In genomic region chr12:74646831-74647230, GRCh38 we compare ENCODE assay signal across 9 cellular contexts.
DNase-seq lines count a peak whose midpoint lies in the region; ATAC-seq and TF ChIP-seq lines count a peak whose summit lies in the region.
"Had no signal": no experiment of that assay in that cellular context is flagged by ENCODE, and none has a peak within 500 bp of the region (broad histone marks: within the 10 kb centered on the region; RNA-seq: fewer than 3 reads in every experiment).

No MANE protein-coding gene starts in this region.

- DNase-seq in GM13977 (ENCODE audit: low spot score) (no peak), NCI-H2029 treated with DMSO at 0.1 percent for 48 hours (lab: John Stamatoyannopoulos, UW) (peak; percentile 67), WERI-Rb-1 (no peak), epidermal melanocyte (ENCODE audit: insufficient read length, low spot score) (no peak)
- DNase-seq in effector memory CD4-positive, alpha-beta T cell: no peak
- DNase-seq: aorta had no signal

- no peak overlapping the region for H3K9ac ChIP-seq in neural cell (ENCODE audit: low read length)

- H3K9me3 ChIP-seq in WERI-Rb-1 (ENCODE audit: severe bottlenecking) (peaks cover 3% of the 10 kb centered on the region), neural cell (ENCODE audit: low read length) (no peaks in the 10 kb centered on the region)
- H3K9me3 ChIP-seq in effector memory CD4-positive, alpha-beta T cell (ENCODE audit: control insufficient read depth, low read length): no peaks in the 10 kb centered on the region

- H2AFZ ChIP-seq in neural cell (ENCODE audit: low read depth, low read length): peak overlapping the region; percentile 31

- peak; percentile 79 for TF ChIP-seq RAD21 in neural cell (conservative IDR thresholded peaks at IDR 0.05)

- H3K27me3 ChIP-seq in WERI-Rb-1 (ENCODE audit: insufficient read depth, low read depth, severe bottlenecking): no peaks in the 10 kb centered on the region
- H3K27me3 ChIP-seq in neural cell (ENCODE audit: insufficient read depth, low read depth, low read length): no peaks in the 10 kb centered on the region
- no peaks in the 10 kb centered on the region for H3K27me3 ChIP-seq in effector memory CD4-positive, alpha-beta T cell (replicated peaks; ENCODE audit: control insufficient read depth, insufficient read depth, low read length, poor library complexity, severe bottlenecking)

- TF ChIP-seq EP300 in neural cell (conservative IDR thresholded peaks at IDR 0.05; ENCODE audit: poor library complexity, severe bottlenecking): no peak

- H3K4me3 ChIP-seq in WERI-Rb-1 (ENCODE audit: low read depth, low read length): no peak overlapping the region
- no peak overlapping the region for H3K4me3 ChIP-seq in neural cell (ENCODE audit: low read length)
- no peak overlapping the region for H3K4me3 ChIP-seq in effector memory CD4-positive, alpha-beta T cell (ENCODE audit: insufficient read depth, low read depth, low read length, poor library complexity, severe bottlenecking)

- in situ Hi-C loops in GM13977 (cut with MboI; ENCODE audit: low pct_unique_long_range_greater_than_20kb, low sequenced_read_pairs, unreplicated experiment): no loop called here

- TF ChIP-seq CTCF in GM13977 (IDR thresholded peaks at IDR 0.05; ENCODE audit: extremely low read depth, insufficient read depth, missing control alignments) (peak; percentile 30), WERI-Rb-1 (IDR thresholded peaks at IDR 0.05; ENCODE audit: low read depth, low read length) (0 out of 2 replicates have a peak, but pooled peaks have one; percentile 21), neural cell (IDR thresholded peaks at IDR 0.05; ENCODE audit: poor library complexity, severe bottlenecking) (peak; percentile 72)

- no peak overlapping the region for H3K4me2 ChIP-seq in neural cell (ENCODE audit: low read length)

- no peak overlapping the region for H3K27ac ChIP-seq in WERI-Rb-1
- no peak overlapping the region for H3K27ac ChIP-seq in neural cell (ENCODE audit: low read length)
- no peak overlapping the region for H3K27ac ChIP-seq in effector memory CD4-positive, alpha-beta T cell (ENCODE audit: insufficient read depth, low read length, poor library complexity, severe bottlenecking)

- no peaks in the 10 kb centered on the region for H3K79me2 ChIP-seq in neural cell (replicated peaks; ENCODE audit: insufficient read depth, low read length)

- H3F3A ChIP-seq in neural cell (ENCODE audit: insufficient read depth, low read length, poor library complexity, severe bottlenecking): no peaks in the 10 kb centered on the region

- H3K36me3 ChIP-seq in WERI-Rb-1: no peaks in the 10 kb centered on the region
- no peaks in the 10 kb centered on the region for H3K36me3 ChIP-seq in neural cell (ENCODE audit: insufficient read depth, low read length)
- no peaks in the 10 kb centered on the region for H3K36me3 ChIP-seq in effector memory CD4-positive, alpha-beta T cell (ENCODE audit: control insufficient read depth, insufficient read depth, low read length)

- ATAC-seq in HG03439 (IDR thresholded peaks at IDR 0.05; ENCODE audit: unreplicated experiment): no peak
- no peak for ATAC-seq in HG03039 (IDR thresholded peaks at IDR 0.05; ENCODE audit: unreplicated experiment)

- H3K9me2 ChIP-seq in neural cell (ENCODE audit: insufficient read depth, low read length): no peaks in the 10 kb centered on the region

- no peaks in the 10 kb centered on the region for H4K20me1 ChIP-seq in neural cell (ENCODE audit: insufficient read depth)

- H3K4me1 ChIP-seq in effector memory CD4-positive, alpha-beta T cell (ENCODE audit: control insufficient read depth, insufficient read depth, low read length, poor library complexity, severe bottlenecking): no peaks in the 10 kb centered on the region

TF ChIP-seq in neural cell, 6 proteins besides CTCF, POLR2A, EP300 and RAD21:
- TF ChIP-seq SMC3 (conservative IDR thresholded peaks at IDR 0.05; ENCODE audit: poor library complexity) (peak; percentile 68), MXI1 (conservative IDR thresholded peaks at IDR 0.05; ENCODE audit: poor library complexity, severe bottlenecking) (no peak)
TF ChIP-seq in neural cell: peak in this region for 1.

Comparison
In these comparisons a context has a peak if more than half of its experiments do, and no peak if none do; other contexts are left out.
1. CTCF ChIP-seq: peak in every context shown above with its lines; median percentile 72 in neural cell; 30 in GM13977; 21 in WERI-Rb-1.